ENCODE assay signal across 17 cellular contexts in the genomic region with DNA sequence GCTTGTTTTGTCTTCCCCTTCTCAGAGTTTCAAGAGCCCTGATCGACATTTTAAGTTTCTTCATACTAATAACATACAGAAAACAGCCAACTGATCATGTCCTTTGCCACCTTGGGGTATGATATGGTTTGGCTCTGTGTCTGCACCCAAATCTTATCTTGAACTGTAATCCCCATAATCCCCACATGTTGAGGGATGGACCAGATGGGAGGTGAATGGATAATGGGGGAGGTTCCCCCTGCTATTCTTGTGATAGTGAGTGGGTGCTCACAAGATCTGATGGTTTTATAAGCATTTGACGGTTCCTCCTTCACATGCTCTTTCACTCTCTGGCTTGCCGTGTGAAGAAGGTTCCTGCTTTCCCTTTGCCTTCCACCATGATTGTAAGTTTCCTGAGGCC.
DNase-seq lines count a peak whose midpoint lies in the region; ATAC-seq and TF ChIP-seq lines count a peak whose summit lies in the region.
"Had no signal": no experiment of that assay in that cellular context is flagged by ENCODE, and none has a peak within 500 bp of the region (broad histone marks: within the 10 kb centered on the region; RNA-seq: fewer than 3 reads in every experiment).

No MANE protein-coding gene starts in this region.

- no peak overlapping the region for H3K4me3 Mint-ChIP-seq in WTC11
- H3K4me3 Mint-ChIP-seq: CD8-positive, alpha-beta T cell had no signal

- H3K27me3 ChIP-seq in esophagus muscularis mucosa (no peaks in the 10 kb centered on the region), dorsolateral prefrontal cortex (no peaks in the 10 kb centered on the region)

- no peak for TF ChIP-seq EP300 in esophagus muscularis mucosa (IDR thresholded peaks at IDR 0.05)

- H3K4me3 ChIP-seq in esophagus muscularis mucosa, result no peak overlapping the region
- H3K4me3 ChIP-seq in dorsolateral prefrontal cortex, result no peak overlapping the region
- H3K4me3 ChIP-seq: GM12878, GM23248 had no signal

- TF ChIP-seq CTCF in esophagus muscularis mucosa (IDR thresholded peaks at IDR 0.05), result no peak
- no peak for TF ChIP-seq CTCF in dorsolateral prefrontal cortex (IDR thresholded peaks at IDR 0.05 in 54 of 56, conservative IDR thresholded peaks at IDR 0.05 in 2 of 56; ENCODE audit: low read depth in 1 of 56, partially characterized antibody in 56 of 56)
- no peak for TF ChIP-seq CTCF in WTC11 (IDR thresholded peaks at IDR 0.05)

- H3K9me3 ChIP-seq in esophagus muscularis mucosa, result no peaks in the 10 kb centered on the region

- TF ChIP-seq POLR2A in esophagus muscularis mucosa (IDR thresholded peaks at IDR 0.05; ENCODE audit: low read depth), result no peak

- no peaks in the 10 kb centered on the region for H3K27me3 Mint-ChIP-seq in WTC11 (ENCODE audit: low read depth)

- peaks cover 34% of the 10 kb centered on the region for H3K9me3 Mint-ChIP-seq in WTC11
- H3K9me3 Mint-ChIP-seq: CD8-positive, alpha-beta T cell had no signal

- POLR2A ChIA-PET in WTC11 (lab: Charles Lee), result no interaction called here

- 91% methylated on average over 3 of the region's 3 CpGs for WGBS in esophagus muscularis mucosa

- intact Hi-C loops in esophagus muscularis mucosa (cut with DNase I) (no loop called here), dorsolateral prefrontal cortex (cut with DNase I) (no loop called here)

- no peaks in the 10 kb centered on the region for H3K36me3 ChIP-seq in esophagus muscularis mucosa

- no peaks in the 10 kb centered on the region for H3K4me1 ChIP-seq in esophagus muscularis mucosa
- H3K4me1 ChIP-seq: Caco-2 had no signal

- H3K27ac Mint-ChIP-seq in WTC11, result no peak overlapping the region
- H3K27ac Mint-ChIP-seq: CD8-positive, alpha-beta T cell had no signal

- H3K27ac ChIP-seq in esophagus muscularis mucosa (replicated peaks in 1 of 4), result no peak overlapping the region
- no peak overlapping the region for H3K27ac ChIP-seq in dorsolateral prefrontal cortex
- H3K27ac ChIP-seq: GM23248 had no signal

- CTCF ChIA-PET in WTC11 (lab: Charles Lee), result no interaction called here

- H3K4me1 Mint-ChIP-seq in WTC11, result peaks cover 9% of the 10 kb centered on the region

- peak; percentile 64 to 81 for DNase-seq in NCI-H524 (lab: John Stamatoyannopoulos, UW)
- peak; percentile 77 for DNase-seq in NCI-H82 treated with DMSO at 0.1 percent for 48 hours (lab: John Stamatoyannopoulos, UW; ENCODE audit: unreplicated experiment)
- peak; percentile 45 for DNase-seq in esophagus muscularis mucosa (ENCODE audit: extremely low spot score)
- DNase-seq in activated T-cell treated with anti-CD3 and anti-CD28 coated beads, Interleukin-2, amount 50 U/mL, for 48 hours, result no peak
- no peak for DNase-seq in dorsolateral prefrontal cortex
- DNase-seq in WTC11 (ENCODE audit: low spot score), result no peak
- DNase-seq: C1 segment of cervical spinal cord; Caco-2; CD8-positive, alpha-beta T cell; DMS 273 treated with DMSO at 0.1 percent for 48 hours; DMS79; EL; GDM1; GM23248; H7; HCEC 1CT had no signal

- no peak for ATAC-seq in WTC11
- ATAC-seq: CD8-positive, alpha-beta T cell; GM12878 had no signal

- peaks cover 39% of the 10 kb centered on the region for H3K36me3 Mint-ChIP-seq in WTC11

TF ChIP-seq in WTC11, 78 proteins besides CTCF, POLR2A, EP300 and RAD21 (continues in another document):
- TF ChIP-seq PREB (CRISPR knock-in tag; IDR thresholded peaks at IDR 0.05; ENCODE audit: borderline replicate concordance) (no peak), ZNF512 (CRISPR knock-in tag; IDR thresholded peaks at IDR 0.05; ENCODE audit: borderline replicate concordance) (no peak), TEAD1 (CRISPR knock-in tag; IDR thresholded peaks at IDR 0.05) (no peak), USF1 (CRISPR knock-in tag; IDR thresholded peaks at IDR 0.05) (no peak), KAT7 (CRISPR knock-in tag; IDR thresholded peaks at IDR 0.05; ENCODE audit: borderline replicate concordance) (no peak)
- TF ChIP-seq, protein P1, sequence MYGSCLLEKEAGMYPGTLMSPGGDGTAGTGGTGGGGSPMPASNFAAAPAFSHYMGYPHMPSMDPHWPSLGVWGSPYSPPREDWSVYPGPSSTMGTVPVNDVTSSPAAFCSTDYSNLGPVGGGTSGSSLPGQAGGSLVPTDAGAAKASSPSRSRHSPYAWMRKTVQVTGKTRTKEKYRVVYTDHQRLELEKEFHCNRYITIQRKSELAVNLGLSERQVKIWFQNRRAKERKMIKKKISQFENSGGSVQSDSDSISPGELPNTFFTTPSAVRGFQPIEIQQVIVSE (CRISPR knock-in tag; IDR thresholded peaks at IDR 0.05; ENCODE audit: borderline replicate concordance), result no peak
- TF ChIP-seq, protein P2, sequence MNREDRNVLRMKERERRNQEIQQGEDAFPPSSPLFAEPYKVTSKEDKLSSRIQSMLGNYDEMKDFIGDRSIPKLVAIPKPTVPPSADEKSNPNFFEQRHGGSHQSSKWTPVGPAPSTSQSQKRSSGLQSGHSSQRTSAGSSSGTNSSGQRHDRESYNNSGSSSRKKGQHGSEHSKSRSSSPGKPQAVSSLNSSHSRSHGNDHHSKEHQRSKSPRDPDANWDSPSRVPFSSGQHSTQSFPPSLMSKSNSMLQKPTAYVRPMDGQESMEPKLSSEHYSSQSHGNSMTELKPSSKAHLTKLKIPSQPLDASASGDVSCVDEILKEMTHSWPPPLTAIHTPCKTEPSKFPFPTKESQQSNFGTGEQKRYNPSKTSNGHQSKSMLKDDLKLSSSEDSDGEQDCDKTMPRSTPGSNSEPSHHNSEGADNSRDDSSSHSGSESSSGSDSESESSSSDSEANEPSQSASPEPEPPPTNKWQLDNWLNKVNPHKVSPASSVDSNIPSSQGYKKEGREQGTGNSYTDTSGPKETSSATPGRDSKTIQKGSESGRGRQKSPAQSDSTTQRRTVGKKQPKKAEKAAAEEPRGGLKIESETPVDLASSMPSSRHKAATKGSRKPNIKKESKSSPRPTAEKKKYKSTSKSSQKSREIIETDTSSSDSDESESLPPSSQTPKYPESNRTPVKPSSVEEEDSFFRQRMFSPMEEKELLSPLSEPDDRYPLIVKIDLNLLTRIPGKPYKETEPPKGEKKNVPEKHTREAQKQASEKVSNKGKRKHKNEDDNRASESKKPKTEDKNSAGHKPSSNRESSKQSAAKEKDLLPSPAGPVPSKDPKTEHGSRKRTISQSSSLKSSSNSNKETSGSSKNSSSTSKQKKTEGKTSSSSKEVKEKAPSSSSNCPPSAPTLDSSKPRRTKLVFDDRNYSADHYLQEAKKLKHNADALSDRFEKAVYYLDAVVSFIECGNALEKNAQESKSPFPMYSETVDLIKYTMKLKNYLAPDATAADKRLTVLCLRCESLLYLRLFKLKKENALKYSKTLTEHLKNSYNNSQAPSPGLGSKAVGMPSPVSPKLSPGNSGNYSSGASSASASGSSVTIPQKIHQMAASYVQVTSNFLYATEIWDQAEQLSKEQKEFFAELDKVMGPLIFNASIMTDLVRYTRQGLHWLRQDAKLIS (CRISPR knock-in tag; IDR thresholded peaks at IDR 0.05; ENCODE audit: borderline replicate concordance), result no peak
- TF ChIP-seq, protein P3, sequence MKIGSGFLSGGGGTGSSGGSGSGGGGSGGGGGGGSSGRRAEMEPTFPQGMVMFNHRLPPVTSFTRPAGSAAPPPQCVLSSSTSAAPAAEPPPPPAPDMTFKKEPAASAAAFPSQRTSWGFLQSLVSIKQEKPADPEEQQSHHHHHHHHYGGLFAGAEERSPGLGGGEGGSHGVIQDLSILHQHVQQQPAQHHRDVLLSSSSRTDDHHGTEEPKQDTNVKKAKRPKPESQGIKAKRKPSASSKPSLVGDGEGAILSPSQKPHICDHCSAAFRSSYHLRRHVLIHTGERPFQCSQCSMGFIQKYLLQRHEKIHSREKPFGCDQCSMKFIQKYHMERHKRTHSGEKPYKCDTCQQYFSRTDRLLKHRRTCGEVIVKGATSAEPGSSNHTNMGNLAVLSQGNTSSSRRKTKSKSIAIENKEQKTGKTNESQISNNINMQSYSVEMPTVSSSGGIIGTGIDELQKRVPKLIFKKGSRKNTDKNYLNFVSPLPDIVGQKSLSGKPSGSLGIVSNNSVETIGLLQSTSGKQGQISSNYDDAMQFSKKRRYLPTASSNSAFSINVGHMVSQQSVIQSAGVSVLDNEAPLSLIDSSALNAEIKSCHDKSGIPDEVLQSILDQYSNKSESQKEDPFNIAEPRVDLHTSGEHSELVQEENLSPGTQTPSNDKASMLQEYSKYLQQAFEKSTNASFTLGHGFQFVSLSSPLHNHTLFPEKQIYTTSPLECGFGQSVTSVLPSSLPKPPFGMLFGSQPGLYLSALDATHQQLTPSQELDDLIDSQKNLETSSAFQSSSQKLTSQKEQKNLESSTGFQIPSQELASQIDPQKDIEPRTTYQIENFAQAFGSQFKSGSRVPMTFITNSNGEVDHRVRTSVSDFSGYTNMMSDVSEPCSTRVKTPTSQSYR (CRISPR knock-in tag; IDR thresholded peaks at IDR 0.05), result no peak

Comparison
In these comparisons a context has a peak if more than half of its experiments do, and no peak if none do; other contexts are left out.
1. DNase-seq: peak in NCI-H524 (2 of 2), NCI-H82 treated with DMSO at 0.1 percent for 48 hours (single experiment) and esophagus muscularis mucosa (single experiment); none in activated T-cell treated with anti-CD3 and anti-CD28 coated beads, Interleukin-2, amount 50 U/mL, for 48 hours (0 of 2), dorsolateral prefrontal cortex (0 of 10) and WTC11 (single experiment).